In the genomic region with DNA sequence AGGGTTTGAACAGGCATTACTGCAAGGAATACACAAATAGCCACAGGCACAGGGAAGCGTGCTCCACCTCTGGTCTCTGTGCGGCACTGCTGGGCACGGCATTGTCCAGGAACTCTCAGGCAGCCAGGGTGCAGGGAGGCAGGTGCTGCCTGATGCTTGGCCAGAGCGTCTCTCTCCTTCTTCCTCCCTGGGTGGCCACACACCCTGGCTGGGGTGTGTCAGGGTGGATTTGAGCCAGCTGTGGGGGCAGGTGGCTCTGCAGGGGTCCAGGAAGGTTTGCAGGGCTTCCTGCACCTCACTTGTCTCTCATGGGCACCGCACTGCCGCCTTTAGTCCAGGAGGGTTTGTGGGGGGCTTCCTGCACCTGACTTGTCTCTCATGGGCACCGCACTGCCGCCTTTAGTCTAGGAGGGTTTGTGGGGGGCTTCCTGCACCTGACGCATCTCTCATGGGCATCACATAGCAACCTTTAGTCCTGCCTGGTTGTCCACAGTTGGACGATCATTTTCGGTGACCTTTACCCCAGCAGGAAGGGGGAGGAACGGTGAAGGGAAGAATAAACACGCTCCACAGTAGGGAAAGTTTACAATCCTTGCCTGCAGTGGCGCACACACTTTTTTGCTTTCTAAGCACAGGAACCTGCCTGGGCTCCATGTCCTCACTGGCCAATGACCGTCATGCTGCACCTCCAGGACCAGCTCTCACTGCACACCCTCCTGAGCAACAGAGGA, we compare ENCODE assay signal across 1 cellular context.
TF ChIP-seq lines count a peak whose summit lies in the region.

No MANE protein-coding gene starts in this region.

TF ChIP-seq in HepG2, 621 proteins besides CTCF, POLR2A, EP300 and RAD21 (continued from another document):
- TF ChIP-seq, protein P1, sequence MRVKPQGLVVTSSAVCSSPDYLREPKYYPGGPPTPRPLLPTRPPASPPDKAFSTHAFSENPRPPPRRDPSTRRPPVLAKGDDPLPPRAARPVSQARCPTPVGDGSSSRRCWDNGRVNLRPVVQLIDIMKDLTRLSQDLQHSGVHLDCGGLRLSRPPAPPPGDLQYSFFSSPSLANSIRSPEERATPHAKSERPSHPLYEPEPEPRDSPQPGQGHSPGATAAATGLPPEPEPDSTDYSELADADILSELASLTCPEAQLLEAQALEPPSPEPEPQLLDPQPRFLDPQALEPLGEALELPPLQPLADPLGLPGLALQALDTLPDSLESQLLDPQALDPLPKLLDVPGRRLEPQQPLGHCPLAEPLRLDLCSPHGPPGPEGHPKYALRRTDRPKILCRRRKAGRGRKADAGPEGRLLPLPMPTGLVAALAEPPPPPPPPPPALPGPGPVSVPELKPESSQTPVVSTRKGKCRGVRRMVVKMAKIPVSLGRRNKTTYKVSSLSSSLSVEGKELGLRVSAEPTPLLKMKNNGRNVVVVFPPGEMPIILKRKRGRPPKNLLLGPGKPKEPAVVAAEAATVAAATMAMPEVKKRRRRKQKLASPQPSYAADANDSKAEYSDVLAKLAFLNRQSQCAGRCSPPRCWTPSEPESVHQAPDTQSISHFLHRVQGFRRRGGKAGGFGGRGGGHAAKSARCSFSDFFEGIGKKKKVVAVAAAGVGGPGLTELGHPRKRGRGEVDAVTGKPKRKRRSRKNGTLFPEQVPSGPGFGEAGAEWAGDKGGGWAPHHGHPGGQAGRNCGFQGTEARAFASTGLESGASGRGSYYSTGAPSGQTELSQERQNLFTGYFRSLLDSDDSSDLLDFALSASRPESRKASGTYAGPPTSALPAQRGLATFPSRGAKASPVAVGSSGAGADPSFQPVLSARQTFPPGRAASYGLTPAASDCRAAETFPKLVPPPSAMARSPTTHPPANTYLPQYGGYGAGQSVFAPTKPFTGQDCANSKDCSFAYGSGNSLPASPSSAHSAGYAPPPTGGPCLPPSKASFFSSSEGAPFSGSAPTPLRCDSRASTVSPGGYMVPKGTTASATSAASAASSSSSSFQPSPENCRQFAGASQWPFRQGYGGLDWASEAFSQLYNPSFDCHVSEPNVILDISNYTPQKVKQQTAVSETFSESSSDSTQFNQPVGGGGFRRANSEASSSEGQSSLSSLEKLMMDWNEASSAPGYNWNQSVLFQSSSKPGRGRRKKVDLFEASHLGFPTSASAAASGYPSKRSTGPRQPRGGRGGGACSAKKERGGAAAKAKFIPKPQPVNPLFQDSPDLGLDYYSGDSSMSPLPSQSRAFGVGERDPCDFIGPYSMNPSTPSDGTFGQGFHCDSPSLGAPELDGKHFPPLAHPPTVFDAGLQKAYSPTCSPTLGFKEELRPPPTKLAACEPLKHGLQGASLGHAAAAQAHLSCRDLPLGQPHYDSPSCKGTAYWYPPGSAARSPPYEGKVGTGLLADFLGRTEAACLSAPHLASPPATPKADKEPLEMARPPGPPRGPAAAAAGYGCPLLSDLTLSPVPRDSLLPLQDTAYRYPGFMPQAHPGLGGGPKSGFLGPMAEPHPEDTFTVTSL (CRISPR knock-in tag; IDR thresholded peaks at IDR 0.05; ENCODE audit: borderline replicate concordance) = no peak; the same call in 1 of the 2 replicates
- TF ChIP-seq, protein P2, sequence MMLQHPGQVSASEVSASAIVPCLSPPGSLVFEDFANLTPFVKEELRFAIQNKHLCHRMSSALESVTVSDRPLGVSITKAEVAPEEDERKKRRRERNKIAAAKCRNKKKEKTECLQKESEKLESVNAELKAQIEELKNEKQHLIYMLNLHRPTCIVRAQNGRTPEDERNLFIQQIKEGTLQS (CRISPR knock-in tag; IDR thresholded peaks at IDR 0.05) = no peak
- TF ChIP-seq JUND (CRISPR knock-in tag; IDR thresholded peaks at IDR 0.05) (0 out of 2 replicates have a peak, but pooled peaks have one; percentile 25), PPARG (CRISPR knock-in tag; conservative IDR thresholded peaks at IDR 0.05) (peak; percentile 98), ZNF577 (CRISPR knock-in tag; IDR thresholded peaks at IDR 0.05; ENCODE audit: borderline replicate concordance, low read depth) (no peak), HNF4G (IDR thresholded peaks at IDR 0.05; ENCODE audit: borderline replicate concordance, low read depth, low read length) (peak; percentile 83), HNF4G (CRISPR knock-in tag; IDR thresholded peaks at IDR 0.05; ENCODE audit: borderline replicate concordance, low read depth) (peak; percentile 71; the same call in 1 of the 2 replicates), ZNF709 (CRISPR knock-in tag; IDR thresholded peaks at IDR 0.05) (peak; percentile 70; the same call in 1 of the 2 replicates), LCORL (IDR thresholded peaks at IDR 0.05) (no peak), LCORL (CRISPR knock-in tag; IDR thresholded peaks at IDR 0.05) (peak; percentile 58; the same call in 1 of the 2 replicates), ZNF816 (CRISPR knock-in tag; IDR thresholded peaks at IDR 0.05; ENCODE audit: borderline replicate concordance) (no peak), NR2F1 (CRISPR knock-in tag; IDR thresholded peaks at IDR 0.05) (peak in 1 of 2 experiments; percentile 70; a peak in 2 of 4 replicates), TRIM24 (CRISPR knock-in tag; IDR thresholded peaks at IDR 0.05) (no peak), PHF8 (CRISPR knock-in tag; IDR thresholded peaks at IDR 0.05) (no peak), ZNF292 (CRISPR knock-in tag; IDR thresholded peaks at IDR 0.05; ENCODE audit: borderline replicate concordance, low read depth) (peak; percentile 75; the same call in 1 of the 2 replicates), ZFX (CRISPR knock-in tag; IDR thresholded peaks at IDR 0.05; ENCODE audit: low read depth) (0 out of 2 replicates have a peak, but pooled peaks have one; percentile 15), SP5 (CRISPR knock-in tag; IDR thresholded peaks at IDR 0.05; ENCODE audit: borderline replicate concordance, low read depth) (peak; percentile 75), ZNF850 (CRISPR knock-in tag; conservative IDR thresholded peaks at IDR 0.05) (no peak), ETV5 (CRISPR knock-in tag; IDR thresholded peaks at IDR 0.05; ENCODE audit: borderline replicate concordance) (peak; percentile 64; the same call in 1 of the 2 replicates), ZFP1 (CRISPR knock-in tag; IDR thresholded peaks at IDR 0.05) (0 out of 2 replicates have a peak, but pooled peaks have one; percentile 52), IRF2 (CRISPR knock-in tag; IDR thresholded peaks at IDR 0.05) (peak; percentile 32; the same call in 1 of the 2 replicates), RXRB (CRISPR knock-in tag; IDR thresholded peaks at IDR 0.05; ENCODE audit: borderline replicate concordance) (peak; percentile 96), FOXK1 (CRISPR knock-in tag; IDR thresholded peaks at IDR 0.05; ENCODE audit: borderline replicate concordance, low read depth) (peak; percentile 76; the same call in 1 of the 2 replicates), NR2F6 (IDR thresholded peaks at IDR 0.05) (peak; percentile 78), NR2F6 (CRISPR knock-in tag; IDR thresholded peaks at IDR 0.05) (peak; percentile 89), FOXA3 (CRISPR knock-in tag; IDR thresholded peaks at IDR 0.05) (peak; percentile 75), ZNF562 (CRISPR knock-in tag; IDR thresholded peaks at IDR 0.05; ENCODE audit: borderline replicate concordance) (no peak)
- TF ChIP-seq, protein P3, sequence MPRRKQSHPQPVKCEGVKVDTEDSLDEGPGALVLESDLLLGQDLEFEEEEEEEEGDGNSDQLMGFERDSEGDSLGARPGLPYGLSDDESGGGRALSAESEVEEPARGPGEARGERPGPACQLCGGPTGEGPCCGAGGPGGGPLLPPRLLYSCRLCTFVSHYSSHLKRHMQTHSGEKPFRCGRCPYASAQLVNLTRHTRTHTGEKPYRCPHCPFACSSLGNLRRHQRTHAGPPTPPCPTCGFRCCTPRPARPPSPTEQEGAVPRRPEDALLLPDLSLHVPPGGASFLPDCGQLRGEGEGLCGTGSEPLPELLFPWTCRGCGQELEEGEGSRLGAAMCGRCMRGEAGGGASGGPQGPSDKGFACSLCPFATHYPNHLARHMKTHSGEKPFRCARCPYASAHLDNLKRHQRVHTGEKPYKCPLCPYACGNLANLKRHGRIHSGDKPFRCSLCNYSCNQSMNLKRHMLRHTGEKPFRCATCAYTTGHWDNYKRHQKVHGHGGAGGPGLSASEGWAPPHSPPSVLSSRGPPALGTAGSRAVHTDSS (CRISPR knock-in tag; conservative IDR thresholded peaks at IDR 0.05) = no peak
- TF ChIP-seq, protein P4, sequence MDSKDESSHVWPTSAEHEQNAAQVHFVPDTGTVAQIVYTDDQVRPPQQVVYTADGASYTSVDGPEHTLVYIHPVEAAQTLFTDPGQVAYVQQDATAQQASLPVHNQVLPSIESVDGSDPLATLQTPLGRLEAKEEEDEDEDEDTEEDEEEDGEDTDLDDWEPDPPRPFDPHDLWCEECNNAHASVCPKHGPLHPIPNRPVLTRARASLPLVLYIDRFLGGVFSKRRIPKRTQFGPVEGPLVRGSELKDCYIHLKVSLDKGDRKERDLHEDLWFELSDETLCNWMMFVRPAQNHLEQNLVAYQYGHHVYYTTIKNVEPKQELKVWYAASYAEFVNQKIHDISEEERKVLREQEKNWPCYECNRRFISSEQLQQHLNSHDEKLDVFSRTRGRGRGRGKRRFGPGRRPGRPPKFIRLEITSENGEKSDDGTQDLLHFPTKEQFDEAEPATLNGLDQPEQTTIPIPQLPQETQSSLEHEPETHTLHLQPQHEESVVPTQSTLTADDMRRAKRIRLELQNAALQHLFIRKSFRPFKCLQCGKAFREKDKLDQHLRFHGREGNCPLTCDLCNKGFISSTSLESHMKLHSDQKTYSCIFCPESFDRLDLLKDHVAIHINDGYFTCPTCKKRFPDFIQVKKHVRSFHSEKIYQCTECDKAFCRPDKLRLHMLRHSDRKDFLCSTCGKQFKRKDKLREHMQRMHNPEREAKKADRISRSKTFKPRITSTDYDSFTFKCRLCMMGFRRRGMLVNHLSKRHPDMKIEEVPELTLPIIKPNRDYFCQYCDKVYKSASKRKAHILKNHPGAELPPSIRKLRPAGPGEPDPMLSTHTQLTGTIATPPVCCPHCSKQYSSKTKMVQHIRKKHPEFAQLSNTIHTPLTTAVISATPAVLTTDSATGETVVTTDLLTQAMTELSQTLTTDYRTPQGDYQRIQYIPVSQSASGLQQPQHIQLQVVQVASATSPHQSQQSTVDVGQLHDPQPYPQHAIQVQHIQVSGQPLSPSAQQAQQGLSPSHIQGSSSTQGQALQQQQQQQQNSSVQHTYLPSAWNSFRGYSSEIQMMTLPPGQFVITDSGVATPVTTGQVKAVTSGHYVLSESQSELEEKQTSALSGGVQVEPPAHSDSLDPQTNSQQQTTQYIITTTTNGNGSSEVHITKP (CRISPR knock-in tag; IDR thresholded peaks at IDR 0.05; ENCODE audit: low read depth) = no peak
- TF ChIP-seq, protein P5, sequence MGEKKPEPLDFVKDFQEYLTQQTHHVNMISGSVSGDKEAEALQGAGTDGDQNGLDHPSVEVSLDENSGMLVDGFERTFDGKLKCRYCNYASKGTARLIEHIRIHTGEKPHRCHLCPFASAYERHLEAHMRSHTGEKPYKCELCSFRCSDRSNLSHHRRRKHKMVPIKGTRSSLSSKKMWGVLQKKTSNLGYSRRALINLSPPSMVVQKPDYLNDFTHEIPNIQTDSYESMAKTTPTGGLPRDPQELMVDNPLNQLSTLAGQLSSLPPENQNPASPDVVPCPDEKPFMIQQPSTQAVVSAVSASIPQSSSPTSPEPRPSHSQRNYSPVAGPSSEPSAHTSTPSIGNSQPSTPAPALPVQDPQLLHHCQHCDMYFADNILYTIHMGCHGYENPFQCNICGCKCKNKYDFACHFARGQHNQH (CRISPR knock-in tag; IDR thresholded peaks at IDR 0.05) = peak; percentile 43; the same call in 1 of the 2 replicates
- TF ChIP-seq, protein P6, sequence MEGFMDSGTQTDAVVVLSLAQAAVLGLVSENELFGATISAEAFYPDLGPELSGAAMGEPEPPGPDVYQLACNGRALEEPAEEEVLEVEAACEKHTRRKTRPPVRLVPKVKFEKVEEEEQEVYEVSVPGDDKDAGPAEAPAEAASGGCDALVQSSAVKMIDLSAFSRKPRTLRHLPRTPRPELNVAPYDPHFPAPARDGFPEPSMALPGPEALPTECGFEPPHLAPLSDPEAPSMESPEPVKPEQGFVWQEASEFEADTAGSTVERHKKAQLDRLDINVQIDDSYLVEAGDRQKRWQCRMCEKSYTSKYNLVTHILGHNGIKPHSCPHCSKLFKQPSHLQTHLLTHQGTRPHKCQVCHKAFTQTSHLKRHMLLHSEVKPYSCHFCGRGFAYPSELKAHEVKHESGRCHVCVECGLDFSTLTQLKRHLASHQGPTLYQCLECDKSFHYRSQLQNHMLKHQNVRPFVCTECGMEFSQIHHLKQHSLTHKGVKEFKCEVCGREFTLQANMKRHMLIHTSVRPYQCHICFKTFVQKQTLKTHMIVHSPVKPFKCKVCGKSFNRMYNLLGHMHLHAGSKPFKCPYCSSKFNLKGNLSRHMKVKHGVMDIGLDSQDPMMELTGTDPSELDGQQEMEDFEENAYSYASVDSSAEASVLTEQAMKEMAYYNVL (CRISPR knock-in tag; IDR thresholded peaks at IDR 0.05; ENCODE audit: borderline replicate concordance) = peak; percentile 36; the same call in 1 of the 2 replicates
- TF ChIP-seq, protein P7, sequence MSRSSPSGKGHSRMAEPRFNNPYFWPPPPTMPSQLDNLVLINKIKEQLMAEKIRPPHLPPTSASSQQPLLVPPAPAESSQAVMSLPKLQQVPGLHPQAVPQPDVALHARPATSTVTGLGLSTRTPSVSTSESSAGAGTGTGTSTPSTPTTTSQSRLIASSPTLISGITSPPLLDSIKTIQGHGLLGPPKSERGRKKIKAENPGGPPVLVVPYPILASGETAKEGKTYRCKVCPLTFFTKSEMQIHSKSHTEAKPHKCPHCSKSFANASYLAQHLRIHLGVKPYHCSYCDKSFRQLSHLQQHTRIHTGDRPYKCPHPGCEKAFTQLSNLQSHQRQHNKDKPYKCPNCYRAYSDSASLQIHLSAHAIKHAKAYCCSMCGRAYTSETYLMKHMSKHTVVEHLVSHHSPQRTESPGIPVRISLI (CRISPR knock-in tag; IDR thresholded peaks at IDR 0.05; ENCODE audit: borderline replicate concordance) = peak; percentile 64; the same call in 1 of the 2 replicates
- TF ChIP-seq, protein P8, sequence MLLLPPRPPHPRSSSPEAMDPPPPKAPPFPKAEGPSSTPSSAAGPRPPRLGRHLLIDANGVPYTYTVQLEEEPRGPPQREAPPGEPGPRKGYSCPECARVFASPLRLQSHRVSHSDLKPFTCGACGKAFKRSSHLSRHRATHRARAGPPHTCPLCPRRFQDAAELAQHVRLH (CRISPR knock-in tag; IDR thresholded peaks at IDR 0.05; ENCODE audit: borderline replicate concordance, low read depth) = peak; percentile 83; the same call in 1 of the 2 replicates
- TF ChIP-seq, protein P9, sequence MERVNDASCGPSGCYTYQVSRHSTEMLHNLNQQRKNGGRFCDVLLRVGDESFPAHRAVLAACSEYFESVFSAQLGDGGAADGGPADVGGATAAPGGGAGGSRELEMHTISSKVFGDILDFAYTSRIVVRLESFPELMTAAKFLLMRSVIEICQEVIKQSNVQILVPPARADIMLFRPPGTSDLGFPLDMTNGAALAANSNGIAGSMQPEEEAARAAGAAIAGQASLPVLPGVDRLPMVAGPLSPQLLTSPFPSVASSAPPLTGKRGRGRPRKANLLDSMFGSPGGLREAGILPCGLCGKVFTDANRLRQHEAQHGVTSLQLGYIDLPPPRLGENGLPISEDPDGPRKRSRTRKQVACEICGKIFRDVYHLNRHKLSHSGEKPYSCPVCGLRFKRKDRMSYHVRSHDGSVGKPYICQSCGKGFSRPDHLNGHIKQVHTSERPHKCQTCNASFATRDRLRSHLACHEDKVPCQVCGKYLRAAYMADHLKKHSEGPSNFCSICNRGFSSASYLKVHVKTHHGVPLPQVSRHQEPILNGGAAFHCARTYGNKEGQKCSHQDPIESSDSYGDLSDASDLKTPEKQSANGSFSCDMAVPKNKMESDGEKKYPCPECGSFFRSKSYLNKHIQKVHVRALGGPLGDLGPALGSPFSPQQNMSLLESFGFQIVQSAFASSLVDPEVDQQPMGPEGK (CRISPR knock-in tag; IDR thresholded peaks at IDR 0.05) = peak; percentile 48; the same call in 1 of the 2 replicates
